ENCODE assay signal across 1 cellular context in genomic region chr6:139308936-139309603, GRCh38.
TF ChIP-seq lines count a peak whose summit lies in the region.

No MANE protein-coding gene starts in this region.

TF ChIP-seq in HepG2, 621 proteins besides CTCF, POLR2A, EP300 and RAD21 (continued from another document and continues in another):
- no peak for TF ChIP-seq MTF1 (CRISPR knock-in tag; IDR thresholded peaks at IDR 0.05)
- TF ChIP-seq ZFP41 (CRISPR knock-in tag; IDR thresholded peaks at IDR 0.05; ENCODE audit: borderline replicate concordance) = no peak
- TF ChIP-seq, protein P1, sequence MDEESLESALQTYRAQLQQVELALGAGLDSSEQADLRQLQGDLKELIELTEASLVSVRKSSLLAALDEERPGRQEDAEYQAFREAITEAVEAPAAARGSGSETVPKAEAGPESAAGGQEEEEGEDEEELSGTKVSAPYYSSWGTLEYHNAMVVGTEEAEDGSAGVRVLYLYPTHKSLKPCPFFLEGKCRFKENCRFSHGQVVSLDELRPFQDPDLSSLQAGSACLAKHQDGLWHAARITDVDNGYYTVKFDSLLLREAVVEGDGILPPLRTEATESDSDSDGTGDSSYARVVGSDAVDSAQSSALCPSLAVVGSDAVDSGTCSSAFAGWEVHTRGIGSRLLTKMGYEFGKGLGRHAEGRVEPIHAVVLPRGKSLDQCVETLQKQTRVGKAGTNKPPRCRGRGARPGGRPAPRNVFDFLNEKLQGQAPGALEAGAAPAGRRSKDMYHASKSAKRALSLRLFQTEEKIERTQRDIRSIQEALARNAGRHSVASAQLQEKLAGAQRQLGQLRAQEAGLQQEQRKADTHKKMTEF (CRISPR knock-in tag; IDR thresholded peaks at IDR 0.05) = 0 out of 2 replicates have a peak, but pooled peaks have one; percentile 51
- peak; percentile 87 for TF ChIP-seq HHEX (CRISPR knock-in tag; IDR thresholded peaks at IDR 0.05)
- no peak for TF ChIP-seq RNF2 (conservative IDR thresholded peaks at IDR 0.05; ENCODE audit: low read depth)
- TF ChIP-seq LBX2 (CRISPR knock-in tag; IDR thresholded peaks at IDR 0.05; ENCODE audit: borderline replicate concordance) = no peak
- peak; percentile 41; the same call in 1 of the 2 replicates for TF ChIP-seq MED1 (CRISPR knock-in tag; IDR thresholded peaks at IDR 0.05)
- no peak for TF ChIP-seq RFX5 (IDR thresholded peaks at IDR 0.05; ENCODE audit: low read depth, low read length)
- TF ChIP-seq TCF7 (IDR thresholded peaks at IDR 0.05; ENCODE audit: low read depth) = peak; percentile 88
- TF ChIP-seq ZNF468 (CRISPR knock-in tag; IDR thresholded peaks at IDR 0.05) = no peak
- TF ChIP-seq CC2D1A (CRISPR knock-in tag; IDR thresholded peaks at IDR 0.05) = no peak
- no peak; the same call in 1 of the 2 replicates for TF ChIP-seq GABPA (IDR thresholded peaks at IDR 0.05; ENCODE audit: low read depth, low read length)
- peak; percentile 75 for TF ChIP-seq GABPA (CRISPR knock-in tag; IDR thresholded peaks at IDR 0.05; ENCODE audit: low read depth)
- TF ChIP-seq ZSCAN9 (CRISPR knock-in tag; IDR thresholded peaks at IDR 0.05; ENCODE audit: borderline replicate concordance) = no peak
- no peak for TF ChIP-seq THYN1 (CRISPR knock-in tag; IDR thresholded peaks at IDR 0.05; ENCODE audit: borderline replicate concordance, low read depth)
- no peak for TF ChIP-seq ZNF543 (CRISPR knock-in tag; IDR thresholded peaks at IDR 0.05)
- TF ChIP-seq ZBTB37 (CRISPR knock-in tag; IDR thresholded peaks at IDR 0.05) = no peak
- TF ChIP-seq, protein P2, sequence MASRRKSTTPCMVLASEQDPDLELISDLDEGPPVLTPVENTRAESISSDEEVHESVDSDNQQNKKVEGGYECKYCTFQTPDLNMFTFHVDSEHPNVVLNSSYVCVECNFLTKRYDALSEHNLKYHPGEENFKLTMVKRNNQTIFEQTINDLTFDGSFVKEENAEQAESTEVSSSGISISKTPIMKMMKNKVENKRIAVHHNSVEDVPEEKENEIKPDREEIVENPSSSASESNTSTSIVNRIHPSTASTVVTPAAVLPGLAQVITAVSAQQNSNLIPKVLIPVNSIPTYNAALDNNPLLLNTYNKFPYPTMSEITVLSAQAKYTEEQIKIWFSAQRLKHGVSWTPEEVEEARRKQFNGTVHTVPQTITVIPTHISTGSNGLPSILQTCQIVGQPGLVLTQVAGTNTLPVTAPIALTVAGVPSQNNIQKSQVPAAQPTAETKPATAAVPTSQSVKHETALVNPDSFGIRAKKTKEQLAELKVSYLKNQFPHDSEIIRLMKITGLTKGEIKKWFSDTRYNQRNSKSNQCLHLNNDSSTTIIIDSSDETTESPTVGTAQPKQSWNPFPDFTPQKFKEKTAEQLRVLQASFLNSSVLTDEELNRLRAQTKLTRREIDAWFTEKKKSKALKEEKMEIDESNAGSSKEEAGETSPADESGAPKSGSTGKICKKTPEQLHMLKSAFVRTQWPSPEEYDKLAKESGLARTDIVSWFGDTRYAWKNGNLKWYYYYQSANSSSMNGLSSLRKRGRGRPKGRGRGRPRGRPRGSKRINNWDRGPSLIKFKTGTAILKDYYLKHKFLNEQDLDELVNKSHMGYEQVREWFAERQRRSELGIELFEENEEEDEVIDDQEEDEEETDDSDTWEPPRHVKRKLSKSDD (CRISPR knock-in tag; IDR thresholded peaks at IDR 0.05; ENCODE audit: low read depth) = no peak
- TF ChIP-seq BRCA1 (CRISPR knock-in tag; IDR thresholded peaks at IDR 0.05) = no peak
- no peak for TF ChIP-seq ZNF136 (CRISPR knock-in tag; IDR thresholded peaks at IDR 0.05; ENCODE audit: low read depth)
- TF ChIP-seq SNAI1 (CRISPR knock-in tag; IDR thresholded peaks at IDR 0.05; ENCODE audit: borderline replicate concordance) = no peak
- TF ChIP-seq ZNF549 (CRISPR knock-in tag; IDR thresholded peaks at IDR 0.05) = no peak
- TF ChIP-seq ZNF264 (CRISPR knock-in tag; IDR thresholded peaks at IDR 0.05) = no peak
- no peak for TF ChIP-seq ZNF17 (CRISPR knock-in tag; IDR thresholded peaks at IDR 0.05)
- peak; percentile 37; the same call in 1 of the 2 replicates for TF ChIP-seq KMT2B (CRISPR knock-in tag; IDR thresholded peaks at IDR 0.05)
- no peak for TF ChIP-seq ZNF605 (CRISPR knock-in tag; IDR thresholded peaks at IDR 0.05)
- no peak for TF ChIP-seq ZXDC (CRISPR knock-in tag; IDR thresholded peaks at IDR 0.05)
- peak; percentile 67; the same call in 1 of the 2 replicates for TF ChIP-seq TRIM24 (CRISPR knock-in tag; IDR thresholded peaks at IDR 0.05)
- no peak for TF ChIP-seq RBM22 (optimal IDR thresholded peaks at IDR 0.05; ENCODE audit: low read length)
- no peak for TF ChIP-seq ZNF737 (CRISPR knock-in tag; IDR thresholded peaks at IDR 0.05; ENCODE audit: borderline replicate concordance)
- TF ChIP-seq ZNF224 (CRISPR knock-in tag; IDR thresholded peaks at IDR 0.05) = no peak
- TF ChIP-seq GMEB1 (CRISPR knock-in tag; IDR thresholded peaks at IDR 0.05; ENCODE audit: borderline replicate concordance) = no peak
- no peak; the same call in 1 of the 2 replicates for TF ChIP-seq KDM3A (CRISPR knock-in tag; IDR thresholded peaks at IDR 0.05; ENCODE audit: low read depth)
- peak; percentile 76 for TF ChIP-seq GABPB1 (CRISPR knock-in tag; IDR thresholded peaks at IDR 0.05)
- TF ChIP-seq ELF4 (CRISPR knock-in tag; IDR thresholded peaks at IDR 0.05; ENCODE audit: borderline replicate concordance) = no peak
- TF ChIP-seq GPN1 (CRISPR knock-in tag; IDR thresholded peaks at IDR 0.05; ENCODE audit: borderline replicate concordance) = no peak
- peak; percentile 85 for TF ChIP-seq PHF21A (CRISPR knock-in tag; IDR thresholded peaks at IDR 0.05)
- 0 out of 2 replicates have a peak, but pooled peaks have one; percentile 24 for TF ChIP-seq ZNF501 (CRISPR knock-in tag; IDR thresholded peaks at IDR 0.05)
- TF ChIP-seq ZNF143 (CRISPR knock-in tag; IDR thresholded peaks at IDR 0.05) = peak; percentile 54; the same call in 1 of the 2 replicates
- no peak for TF ChIP-seq FOXC1 (CRISPR knock-in tag; IDR thresholded peaks at IDR 0.05; ENCODE audit: borderline replicate concordance)
- no peak; the same call in 1 of the 2 replicates for TF ChIP-seq HOXD1 (CRISPR knock-in tag; IDR thresholded peaks at IDR 0.05)
- TF ChIP-seq ATF1 (CRISPR knock-in tag; IDR thresholded peaks at IDR 0.05) = no peak
- 0 out of 2 replicates have a peak, but pooled peaks have one; percentile 24 for TF ChIP-seq CBFB (CRISPR knock-in tag; IDR thresholded peaks at IDR 0.05)
- no peak for TF ChIP-seq FOXP1 (IDR thresholded peaks at IDR 0.05)
- TF ChIP-seq FOXP1 (CRISPR knock-in tag; IDR thresholded peaks at IDR 0.05) = peak; percentile 25; the same call in 1 of the 2 replicates
- TF ChIP-seq RARA (CRISPR knock-in tag; IDR thresholded peaks at IDR 0.05) = peak; percentile 66
- TF ChIP-seq RORA (CRISPR knock-in tag; IDR thresholded peaks at IDR 0.05) = no peak
- TF ChIP-seq ZNF790 (CRISPR knock-in tag; IDR thresholded peaks at IDR 0.05; ENCODE audit: borderline replicate concordance) = no peak
- no peak; the same call in 1 of the 2 replicates for TF ChIP-seq ZNF816 (CRISPR knock-in tag; IDR thresholded peaks at IDR 0.05; ENCODE audit: borderline replicate concordance)
- no peak for TF ChIP-seq MXD3 (CRISPR knock-in tag; IDR thresholded peaks at IDR 0.05)
- no peak for TF ChIP-seq CERS6 (CRISPR knock-in tag; IDR thresholded peaks at IDR 0.05)
- TF ChIP-seq YEATS4 (CRISPR knock-in tag; IDR thresholded peaks at IDR 0.05; ENCODE audit: borderline replicate concordance) = peak; percentile 56; the same call in 1 of the 2 replicates
- no peak for TF ChIP-seq SKIL (CRISPR knock-in tag; IDR thresholded peaks at IDR 0.05; ENCODE audit: borderline replicate concordance)
- TF ChIP-seq KDM6A (CRISPR knock-in tag; IDR thresholded peaks at IDR 0.05; ENCODE audit: low read depth) = 0 out of 2 replicates have a peak, but pooled peaks have one; percentile 4
- TF ChIP-seq, protein P3, sequence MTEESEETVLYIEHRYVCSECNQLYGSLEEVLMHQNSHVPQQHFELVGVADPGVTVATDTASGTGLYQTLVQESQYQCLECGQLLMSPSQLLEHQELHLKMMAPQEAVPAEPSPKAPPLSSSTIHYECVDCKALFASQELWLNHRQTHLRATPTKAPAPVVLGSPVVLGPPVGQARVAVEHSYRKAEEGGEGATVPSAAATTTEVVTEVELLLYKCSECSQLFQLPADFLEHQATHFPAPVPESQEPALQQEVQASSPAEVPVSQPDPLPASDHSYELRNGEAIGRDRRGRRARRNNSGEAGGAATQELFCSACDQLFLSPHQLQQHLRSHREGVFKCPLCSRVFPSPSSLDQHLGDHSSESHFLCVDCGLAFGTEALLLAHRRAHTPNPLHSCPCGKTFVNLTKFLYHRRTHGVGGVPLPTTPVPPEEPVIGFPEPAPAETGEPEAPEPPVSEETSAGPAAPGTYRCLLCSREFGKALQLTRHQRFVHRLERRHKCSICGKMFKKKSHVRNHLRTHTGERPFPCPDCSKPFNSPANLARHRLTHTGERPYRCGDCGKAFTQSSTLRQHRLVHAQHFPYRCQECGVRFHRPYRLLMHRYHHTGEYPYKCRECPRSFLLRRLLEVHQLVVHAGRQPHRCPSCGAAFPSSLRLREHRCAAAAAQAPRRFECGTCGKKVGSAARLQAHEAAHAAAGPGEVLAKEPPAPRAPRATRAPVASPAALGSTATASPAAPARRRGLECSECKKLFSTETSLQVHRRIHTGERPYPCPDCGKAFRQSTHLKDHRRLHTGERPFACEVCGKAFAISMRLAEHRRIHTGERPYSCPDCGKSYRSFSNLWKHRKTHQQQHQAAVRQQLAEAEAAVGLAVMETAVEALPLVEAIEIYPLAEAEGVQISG (CRISPR knock-in tag; IDR thresholded peaks at IDR 0.05) = peak; percentile 60
- TF ChIP-seq ARNT2 (CRISPR knock-in tag; IDR thresholded peaks at IDR 0.05; ENCODE audit: low read depth) = no peak
